In genomic region chr19:2840794-2841790, GRCh38 we compare ENCODE assay signal across 8 cellular contexts. TPM values are rescaled to one million over a fixed set of nuclear protein-coding genes. Genes with fewer than 3 reads are reported as not detected.
A peak's percentile ranks its signal among the peaks of the same experiment; 100 is the strongest.
DNase-seq lines count a peak whose midpoint lies in the region; ATAC-seq and TF ChIP-seq lines count a peak whose summit lies in the region.

ZNF555 (plus strand) TSS chr19:2841475; CDS start chr19:2841573, 98 bp downstream.

- peak in 1 of 4 donors; percentile 14 for TF ChIP-seq EP300 in upper lobe of left lung (IDR thresholded peaks at IDR 0.05)

- H3K27me3 ChIP-seq in upper lobe of left lung, result no peaks in the 10 kb centered on the region

- peak; percentile 94 for ATAC-seq in HG02678 (IDR thresholded peaks at IDR 0.05; ENCODE audit: unreplicated experiment)
- ATAC-seq in left cardiac atrium, result peak; percentile 98 to 99
- ATAC-seq in upper lobe of left lung (ENCODE audit: low FRiP score in 2 of 2), result peak; percentile 99

- peaks cover 0 to 25% (median 17%) of the 10 kb centered on the region in 4 donors for H3K9me3 ChIP-seq in upper lobe of left lung

- TF ChIP-seq CTCF in GM12873 (IDR thresholded peaks at IDR 0.05; ENCODE audit: insufficient read depth, low read depth, low read length, missing control alignments) (peak; percentile 60), upper lobe of left lung (IDR thresholded peaks at IDR 0.05) (peak; percentile 58 to 89 (median 78))

- H3K27ac ChIP-seq in upper lobe of left lung, result peak within 1 kb of the TSS; percentile 88 to 96 (median 90)

- 0% methylated on average over 44 of the region's 106 CpGs; no CpG with 5 or more reads in 1 of the 2 donors for WGBS in upper lobe of left lung, 2 donors

- peak; percentile 91 for DNase-seq in NCI-H128 (lab: John Stamatoyannopoulos, UW; ENCODE audit: unreplicated experiment)
- peak; percentile 96 to 100 (median 98) for DNase-seq in T-helper 1 cell
- peak; percentile 99 for DNase-seq in amniotic stem cell (lab: John Stamatoyannopoulos, UW)
- peak; percentile 100 for DNase-seq in left cardiac atrium
- peak; percentile 99 to 100 (median 100) for DNase-seq in posterior cingulate gyrus
- DNase-seq in upper lobe of left lung, result peak; percentile 98 to 100

- H3K4me3 ChIP-seq in upper lobe of left lung, result peak within 1 kb of the TSS; percentile 81 to 99 (median 94)

- H3K36me3 ChIP-seq in upper lobe of left lung, result peaks cover 0 to 9% (median 0%) of the 10 kb centered on the region in 4 donors

- H3K4me1 ChIP-seq in upper lobe of left lung, result peaks cover 12 to 18% (median 14%) of the 10 kb centered on the region in 4 donors

- TF ChIP-seq POLR2A in upper lobe of left lung (IDR thresholded peaks at IDR 0.05), result peak in 2 of 4 donors; percentile 16 to 70

- intact Hi-C loops in left cardiac atrium (cut with DNase I) (no loop called here), posterior cingulate gyrus (cut with DNase I) (no loop called here)

RNA-seq across cellular contexts. Expression of gene ZNF555, which starts in this region (rescaled TPM):
- total RNA-seq in left cardiac atrium, result 10 to 100 TPM in 1 of 2 donors, 1 to 10 TPM in 1; 6.7 to 10.7 TPM
- 1 to 10 TPM; 3.3 to 7.5 (median 5.8) TPM for total RNA-seq in upper lobe of left lung

Comparison
In these comparisons a context has a peak if more than half of its experiments do, and no peak if none do; other contexts are left out.
1. Peak in every context shown above with its lines: DNase-seq, ATAC-seq, H3K4me3 ChIP-seq and H3K27ac ChIP-seq.